Comparison of ENCODE assay signal across 8 cellular contexts in the genomic region with DNA sequence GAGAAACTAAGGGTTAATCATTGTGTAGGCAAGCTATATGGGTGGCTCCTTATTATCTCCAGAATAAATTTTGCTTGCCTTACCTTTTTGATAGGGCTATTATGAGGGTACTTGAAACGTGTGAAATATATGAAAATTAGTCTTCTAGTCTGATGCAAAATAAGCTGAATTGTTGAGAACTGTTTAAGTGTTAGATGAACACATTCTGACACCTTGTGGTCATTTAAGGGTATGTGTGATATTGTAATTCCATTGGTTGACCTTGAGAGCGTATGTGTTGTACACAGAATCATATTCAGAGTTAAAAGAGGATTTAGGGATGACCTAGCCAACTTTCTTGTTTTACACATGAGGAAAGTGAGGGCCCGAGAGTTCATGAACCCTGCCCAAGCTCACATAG. TPM values are rescaled to one million over a fixed set of nuclear protein-coding genes. Genes with fewer than 3 reads are reported as not detected.
DNase-seq lines count a peak whose midpoint lies in the region; ATAC-seq, FAIRE-seq and TF ChIP-seq lines count a peak whose summit lies in the region.

No MANE protein-coding gene starts in this region.

- peak; percentile 61 for TF ChIP-seq RAD21 in Ishikawa (IDR thresholded peaks at IDR 0.05; ENCODE audit: low read depth)

- FAIRE-seq in astrocyte (lab: Jason Lieb, UNC), result peak; percentile 99

- in situ Hi-C loops in G401 (cut with HindIII; ENCODE audit: low sequenced_read_pairs), result no loop called here

- H3K79me2 ChIP-seq in astrocyte (ENCODE audit: insufficient read depth, low read length), result no peaks in the 10 kb centered on the region

- peak; percentile 37 for TF ChIP-seq CTCF in astrocyte (IDR thresholded peaks at IDR 0.05; ENCODE audit: insufficient read depth, low read depth, low read length)
- no peak for TF ChIP-seq CTCF in lower leg skin (IDR thresholded peaks at IDR 0.05)

- WGBS in lower leg skin, 2 donors, result 38 to 40% methylated on average over 3 of the region's 3 CpGs

- H4K20me1 ChIP-seq in astrocyte (ENCODE audit: insufficient read depth, low read length), result no peaks in the 10 kb centered on the region

- no peak overlapping the region for H3K4me2 ChIP-seq in astrocyte (ENCODE audit: low read length)

- DNase-seq in G401 (ENCODE audit: low spot score), result peak; percentile 15
- DNase-seq in astrocyte (ENCODE audit: low read depth), result peak; percentile 10
- peak; percentile 40 for DNase-seq in medulla oblongata (ENCODE audit: extremely low spot score)
- no peak for DNase-seq in lower leg skin (ENCODE audit: low spot score in 2 of 2)

- H3K4me3 ChIP-seq in astrocyte (ENCODE audit: insufficient read depth, low read depth, low read length), result no peak overlapping the region
- no peak overlapping the region for H3K4me3 ChIP-seq in lower leg skin (ENCODE audit: low read depth, poor library complexity, severe bottlenecking)

- intact Hi-C loops in lower leg skin (cut with DNase I; ENCODE audit: low total_unique reads), result no loop called here

- H3K9ac ChIP-seq in astrocyte (ENCODE audit: low read length), result no peak overlapping the region

- no peaks in the 10 kb centered on the region for H3K36me3 ChIP-seq in astrocyte (ENCODE audit: insufficient read depth, low read length)

- no peak overlapping the region for H3K4me3 Mint-ChIP-seq in astrocyte (ENCODE audit: unreplicated experiment)

- no peaks in the 10 kb centered on the region for H3K27me3 ChIP-seq in astrocyte (ENCODE audit: insufficient read depth, low read length)

- ATAC-seq in GM19035 (IDR thresholded peaks at IDR 0.05; ENCODE audit: unreplicated experiment), result no peak
- ATAC-seq in GM18502 (IDR thresholded peaks at IDR 0.05; ENCODE audit: poor library complexity, unreplicated experiment), result no peak
- ATAC-seq in HG03025 (IDR thresholded peaks at IDR 0.05; ENCODE audit: low FRiP score, unreplicated experiment), result no peak

- no peak overlapping the region for H2AFZ ChIP-seq in astrocyte (ENCODE audit: low read depth, low read length)

- no peaks in the 10 kb centered on the region for H3K36me3 Mint-ChIP-seq in astrocyte (ENCODE audit: low read depth, unreplicated experiment)

- H3K4me1 ChIP-seq in astrocyte (ENCODE audit: insufficient read depth, low read length), result no peaks in the 10 kb centered on the region

- H3K4me1 Mint-ChIP-seq in astrocyte (ENCODE audit: low read depth, unreplicated experiment), result no peaks in the 10 kb centered on the region

- H3K27ac Mint-ChIP-seq in astrocyte (ENCODE audit: unreplicated experiment), result no peak overlapping the region

- peaks cover 2% of the 10 kb centered on the region for H3K27me3 Mint-ChIP-seq in astrocyte (ENCODE audit: low read depth, unreplicated experiment)

- TF ChIP-seq EP300 in Ishikawa (IDR thresholded peaks at IDR 0.05; ENCODE audit: borderline replicate concordance), result no peak

- TF ChIP-seq POLR2A in lower leg skin (IDR thresholded peaks at IDR 0.05), result no peak

- H3K9me3 Mint-ChIP-seq in astrocyte (ENCODE audit: unreplicated experiment), result no peaks in the 10 kb centered on the region

- H3K9me3 ChIP-seq in astrocyte (ENCODE audit: insufficient read depth, low read depth, low read length), result no peaks in the 10 kb centered on the region

- no peak overlapping the region for H3K27ac ChIP-seq in astrocyte (ENCODE audit: low read depth, low read length)

TF ChIP-seq in Ishikawa, 13 proteins besides CTCF, POLR2A, EP300 and RAD21:
- no peak for TF ChIP-seq TCF12 (IDR thresholded peaks at IDR 0.05; ENCODE audit: low read depth)
- TF ChIP-seq YY1 (IDR thresholded peaks at IDR 0.05; ENCODE audit: low read depth), result no peak
- TF ChIP-seq ZBTB7A (IDR thresholded peaks at IDR 0.05; ENCODE audit: low read depth), result no peak
- TF ChIP-seq TAF1 (IDR thresholded peaks at IDR 0.05; ENCODE audit: low read depth), result no peak

RNA-seq across cellular contexts. Expression of a gene that starts 44.6 kb away (rescaled TPM):
- total RNA-seq in G401 (2014; rRNA removed; shearing (Covaris generic)), result not detected in 2 replicates
- total RNA-seq in astrocyte, result 318 and 375 TPM in 2 replicates
- total RNA-seq in lower leg skin, result 10 to 100 TPM; 25.2 to 81.7 (median 63.1) TPM

Comparison
In these comparisons a context has a peak if more than half of its experiments do, and no peak if none do; other contexts are left out.
1. DNase-seq: peak in G401 (single experiment), astrocyte (single experiment) and medulla oblongata (single experiment); none in lower leg skin (0 of 2).
2. RNA of a gene that starts 44.6 kb away (total RNA-seq): 318 to 375 TPM in astrocyte and 25.2 to 81.7 TPM in lower leg skin; not detected in G401; every median in the first group is over 10 times any median in the second.